Comparison of ENCODE assay signal across 7 cellular contexts in the genomic region with DNA sequence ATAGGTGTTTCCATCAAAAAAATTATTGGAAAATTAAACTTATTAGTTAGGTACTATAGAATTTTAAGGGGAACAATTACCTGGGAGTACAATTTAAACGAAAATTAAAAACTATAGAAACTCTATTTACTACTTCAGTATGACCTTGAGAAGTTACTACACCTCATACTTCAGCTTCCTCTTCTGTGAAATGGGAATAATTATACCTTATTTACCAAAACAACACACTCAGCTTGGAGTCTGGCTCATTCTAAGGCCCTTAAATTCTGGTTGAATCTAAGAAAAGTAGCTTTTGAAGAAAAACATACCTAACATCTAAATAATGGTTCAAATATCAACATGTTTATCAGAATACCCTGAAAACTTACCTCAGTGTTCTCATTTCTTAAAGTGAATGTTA. TPM values are rescaled to one million over a fixed set of nuclear protein-coding genes. Genes with fewer than 3 reads are reported as not detected.
A peak's percentile ranks its signal among the peaks of the same experiment; 100 is the strongest.
DNase-seq lines count a peak whose midpoint lies in the region; ATAC-seq, FAIRE-seq and TF ChIP-seq lines count a peak whose summit lies in the region.

No MANE protein-coding gene starts in this region.

- peak overlapping the region; percentile 13; the same call in 1 of the 2 replicates for H3K27ac ChIP-seq in DOHH2 (ENCODE audit: low read depth, low read length)
- peak overlapping the region in 3 of 4 donors; percentile 22 to 91 (median 90) for H3K27ac ChIP-seq in Peyer's patch
- peak overlapping the region; percentile 97 for H3K27ac ChIP-seq in endothelial cell of umbilical vein (ENCODE audit: insufficient read depth, low read depth, low read length)
- H3K27ac ChIP-seq in skeletal muscle tissue (ENCODE audit: low read depth, low read length): peak overlapping the region; percentile 5

- no peak for ATAC-seq in GM21360 (IDR thresholded peaks at IDR 0.05; ENCODE audit: unreplicated experiment)
- no peak for ATAC-seq in HG03521 (IDR thresholded peaks at IDR 0.05; ENCODE audit: unreplicated experiment)
- no peak for ATAC-seq in mucosa of descending colon

- H3K4me2 ChIP-seq in DOHH2 (ENCODE audit: low read length): peak overlapping the region; percentile 75
- H3K4me2 ChIP-seq in endothelial cell of umbilical vein (ENCODE audit: insufficient read depth, low read length): peak overlapping the region; percentile 99

- no peaks in the 10 kb centered on the region; the same call in 1 of the 2 replicates for H4K20me1 ChIP-seq in DOHH2 (ENCODE audit: control insufficient read depth, insufficient read depth, low read depth, low read length)
- no peaks in the 10 kb centered on the region for H4K20me1 ChIP-seq in endothelial cell of umbilical vein (replicated peaks; ENCODE audit: control insufficient read depth, extremely low read depth, insufficient read depth, low read length)

- no peak for TF ChIP-seq CTCF in DOHH2 (IDR thresholded peaks at IDR 0.05; ENCODE audit: low read depth, low read length, poor library complexity, severe bottlenecking)
- no peak for TF ChIP-seq CTCF in Peyer's patch (IDR thresholded peaks at IDR 0.05)
- TF ChIP-seq CTCF in endothelial cell of umbilical vein (IDR thresholded peaks at IDR 0.05; ENCODE audit: extremely low read depth in 1 of 2, insufficient read depth in 1 of 2, low read depth in 1 of 2, low read length in 2 of 2): no peak
- TF ChIP-seq CTCF in mucosa of descending colon (IDR thresholded peaks at IDR 0.05): no peak

- no peaks in the 10 kb centered on the region for H3K9me2 ChIP-seq in DOHH2 (replicated peaks; ENCODE audit: control insufficient read depth, low read length)

- H3K9ac ChIP-seq in endothelial cell of umbilical vein (replicated peaks; ENCODE audit: extremely low read depth, insufficient read depth, low read length) (peak overlapping the region; percentile 76), skeletal muscle tissue (ENCODE audit: low read depth in 1 of 3, low read length in 3 of 3) (no peak overlapping the region)

- H3K9me3 ChIP-seq in DOHH2 (ENCODE audit: control insufficient read depth, insufficient read depth, low read length) (no peaks in the 10 kb centered on the region), Peyer's patch (no peaks in the 10 kb centered on the region), endothelial cell of umbilical vein (replicated peaks; ENCODE audit: control insufficient read depth, insufficient read depth, low read length) (no peaks in the 10 kb centered on the region), skeletal muscle tissue (ENCODE audit: control insufficient read depth in 3 of 3, low read length in 3 of 3) (no peaks in the 10 kb centered on the region), mucosa of descending colon (no peaks in the 10 kb centered on the region)

- no peak for FAIRE-seq in endothelial cell of umbilical vein (lab: Jason Lieb, UNC)

- H2AFZ ChIP-seq in endothelial cell of umbilical vein (ENCODE audit: low read depth, low read length): no peak overlapping the region

- H3F3A ChIP-seq in DOHH2 (ENCODE audit: control insufficient read depth, insufficient read depth): peaks cover 4% of the 10 kb centered on the region

- dilution Hi-C loops in endothelial cell of umbilical vein (cut with MboI; ENCODE audit: extremely low pct_ligation_motif_present, low sequenced_read_pairs): no loop called here

- TF ChIP-seq POLR2A in Peyer's patch (IDR thresholded peaks at IDR 0.05): no peak
- no peak for TF ChIP-seq POLR2A in endothelial cell of umbilical vein (IDR thresholded peaks at IDR 0.05; ENCODE audit: low read depth, low read length)

- H3K79me2 ChIP-seq in DOHH2 (ENCODE audit: control insufficient read depth, low read length): peaks cover 42% of the 10 kb centered on the region
- H3K79me2 ChIP-seq in endothelial cell of umbilical vein (ENCODE audit: control insufficient read depth, insufficient read depth, low read length): peaks cover 50% of the 10 kb centered on the region

- no peak for DNase-seq in Peyer's patch
- DNase-seq in endothelial cell of umbilical vein (ENCODE audit: low read depth, low spot score): no peak
- DNase-seq in mucosa of descending colon: no peak

- peaks cover 53% of the 10 kb centered on the region for H3K36me3 ChIP-seq in DOHH2 (ENCODE audit: control insufficient read depth, low read length)
- peaks cover 0 to 31% (median 0%) of the 10 kb centered on the region in 3 donors for H3K36me3 ChIP-seq in Peyer's patch
- peaks cover 4 to 33% of the 10 kb centered on the region in 2 experiments for H3K36me3 ChIP-seq in endothelial cell of umbilical vein (ENCODE audit: control insufficient read depth in 2 of 2, extremely low read depth in 1 of 2, insufficient read depth in 2 of 2, low read length in 2 of 2)
- H3K36me3 ChIP-seq in skeletal muscle tissue (ENCODE audit: control insufficient read depth in 3 of 3, insufficient read depth in 3 of 3, low read length in 3 of 3): peaks cover 7 to 23% (median 15%) of the 10 kb centered on the region in 3 donors
- no peaks in the 10 kb centered on the region for H3K36me3 ChIP-seq in mucosa of descending colon (ENCODE audit: low read depth)

- peak overlapping the region; percentile 83 for H3K4me3 ChIP-seq in DOHH2 (ENCODE audit: low read length)
- peak overlapping the region in 2 of 4 donors; percentile 70 to 71 for H3K4me3 ChIP-seq in Peyer's patch
- peak overlapping the region in 2 of 3 experiments; percentile 62 to 88 for H3K4me3 ChIP-seq in endothelial cell of umbilical vein (replicated peaks in 1 of 3; ENCODE audit: insufficient read depth in 1 of 3, low read depth in 1 of 3, low read length in 3 of 3)
- H3K4me3 ChIP-seq in skeletal muscle tissue (ENCODE audit: low read length in 3 of 3): no peak overlapping the region
- no peak overlapping the region for H3K4me3 ChIP-seq in mucosa of descending colon

- CTCF ChIA-PET in endothelial cell of umbilical vein (lab: Charles Lee): interaction anchor here (0.6 to 2.5 kb wide), 4 partner anchors 11 to 114 kb away, joined by 3 to 7 read pairs (median 4); no protein-coding TSS in a partner anchor

- no peaks in the 10 kb centered on the region for H3K9me1 ChIP-seq in endothelial cell of umbilical vein (replicated peaks; ENCODE audit: control insufficient read depth, extremely low read depth, insufficient read depth, low read length)

- POLR2A ChIA-PET in endothelial cell of umbilical vein (lab: Charles Lee): interaction anchor here (1.0 to 1.3 kb wide), 2 partner anchors 9 kb away, joined by 4 to 6 read pairs; no protein-coding TSS in a partner anchor

- no peaks in the 10 kb centered on the region for H3K27me3 ChIP-seq in DOHH2 (ENCODE audit: control insufficient read depth, low read length)
- no peaks in the 10 kb centered on the region for H3K27me3 ChIP-seq in Peyer's patch
- H3K27me3 ChIP-seq in endothelial cell of umbilical vein (ENCODE audit: control insufficient read depth in 2 of 2, insufficient read depth in 2 of 2, low read length in 2 of 2): no peaks in the 10 kb centered on the region
- no peaks in the 10 kb centered on the region for H3K27me3 ChIP-seq in skeletal muscle tissue (ENCODE audit: control insufficient read depth in 3 of 3, insufficient read depth in 3 of 3, low read length in 3 of 3)

- no TSS peak for BruUV-seq in endothelial cell of umbilical vein (replicated peaks; lab: Mats Ljungman, UMichigan)

- H3K4me1 ChIP-seq in DOHH2 (ENCODE audit: control insufficient read depth, low read length) (peaks cover 42% of the 10 kb centered on the region), Peyer's patch (peaks cover 0 to 14% (median 5%) of the 10 kb centered on the region in 4 donors), endothelial cell of umbilical vein (ENCODE audit: control insufficient read depth, extremely low read depth, insufficient read depth, low read length) (peaks cover 60% of the 10 kb centered on the region), skeletal muscle tissue (ENCODE audit: control insufficient read depth in 3 of 3, insufficient read depth in 3 of 3, low read length in 3 of 3) (peaks cover 3 to 15% (median 7%) of the 10 kb centered on the region in 3 donors), mucosa of descending colon (ENCODE audit: low read depth) (peaks cover 8% of the 10 kb centered on the region)

- intact Hi-C loops in endothelial cell of umbilical vein (cut with micrococcal nuclease) (loop anchor here (10.0 kb wide), 1 partner anchor 294 kb away; no protein-coding TSS in a partner anchor), mucosa of descending colon (cut with DNase I, micrococcal nuclease) (no loop called here)

TF ChIP-seq in endothelial cell of umbilical vein, 7 proteins besides CTCF, POLR2A, EP300 and RAD21:
- TF ChIP-seq GATA2 (IDR thresholded peaks at IDR 0.05; ENCODE audit: insufficient read depth, insufficient read length, low read depth, low read length) (no peak), POLR2AphosphoS5 (IDR thresholded peaks at IDR 0.05; ENCODE audit: insufficient read depth, low read depth, low read length) (no peak), MAX (IDR thresholded peaks at IDR 0.05; ENCODE audit: insufficient read depth, insufficient read length) (no peak), EZH2 (IDR thresholded peaks at IDR 0.05; ENCODE audit: borderline replicate concordance, low read depth, low read length, severe bottlenecking) (no peak), MYC (IDR thresholded peaks at IDR 0.05; ENCODE audit: low read depth, low read length) (no peak), FOS (IDR thresholded peaks at IDR 0.05; ENCODE audit: borderline replicate concordance, insufficient read depth, low read length) (no peak), JUN (IDR thresholded peaks at IDR 0.05; ENCODE audit: borderline replicate concordance, insufficient read depth, insufficient read length, low read depth) (no peak)

RNA-seq across cellular contexts. Expression of gene NABP1, which starts 2.7 kb away (rescaled TPM):
- total RNA-seq in Peyer's patch: 100 to 1,000 TPM in 3 of 4 donors, 10 to 100 TPM in 1; 31.4 to 273 (median 211) TPM
- total RNA-seq in endothelial cell of umbilical vein: 42.4 and 47.6 TPM in 2 replicates
- 9.1 and 14.7 TPM in 2 replicates for polyA plus RNA-seq in endothelial cell of umbilical vein
- 4.4 and 6.3 TPM in 2 replicates for polyA plus RNA-seq in endothelial cell of umbilical vein (2011; cell fraction: cytosol; rRNA removed)
- 98.7 and 150 TPM in 2 replicates for polyA plus RNA-seq in endothelial cell of umbilical vein (2011; cell fraction: nucleus; rRNA removed)
- 34.6 and 55.6 TPM in 2 replicates for polyA plus RNA-seq in endothelial cell of umbilical vein (2012)
- 31.0 and 38.3 TPM in 2 replicates for polyA minus RNA-seq in endothelial cell of umbilical vein
- polyA minus RNA-seq in endothelial cell of umbilical vein (2011; cell fraction: cytosol; rRNA and poly(A)+ RNA removed): 9.1 TPM
- polyA minus RNA-seq in endothelial cell of umbilical vein (2011; cell fraction: nucleus; rRNA and poly(A)+ RNA removed): 136 and 161 TPM in 2 replicates
- total RNA-seq in skeletal muscle tissue: 14.6 TPM
- 10 to 100 TPM; 22.1 to 29.8 (median 27.6) TPM for total RNA-seq in mucosa of descending colon

Comparison
In these comparisons a context has a peak if more than half of its experiments do, and no peak if none do; other contexts are left out.
1. H3K27ac ChIP-seq: peak in every context shown above with its lines; median percentile 97 in endothelial cell of umbilical vein; 90 in Peyer's patch; 13 in DOHH2; 5 in skeletal muscle tissue.
2. H3K4me3 ChIP-seq: peak in DOHH2 (single experiment) and endothelial cell of umbilical vein (2 of 3); none in skeletal muscle tissue (0 of 3) and mucosa of descending colon (single experiment).